16 cellular contexts compared by ENCODE assay signal in the genomic region with DNA sequence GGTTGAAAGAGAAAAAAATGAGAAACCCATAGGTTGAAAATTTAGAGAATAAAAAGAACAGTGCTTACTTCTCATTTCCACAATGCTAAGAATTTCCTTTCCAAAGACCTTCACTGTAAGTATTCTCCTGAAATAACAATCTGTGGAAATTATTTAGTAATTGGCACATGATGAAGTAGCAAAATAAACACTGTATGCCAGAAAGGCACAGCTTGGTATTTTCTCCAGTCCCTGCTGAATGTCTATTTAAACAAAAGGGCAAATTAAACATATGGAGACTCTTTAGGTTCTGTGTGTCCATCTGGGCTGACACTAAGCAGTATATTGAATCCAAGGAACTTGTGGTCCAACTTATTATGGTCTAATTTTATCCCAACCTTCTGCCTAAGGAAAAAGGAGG. TPM values are rescaled to one million over a fixed set of nuclear protein-coding genes. Genes with fewer than 3 reads are reported as not detected.
DNase-seq lines count a peak whose midpoint lies in the region; TF ChIP-seq lines count a peak whose summit lies in the region.
"Had no signal": no experiment of that assay in that cellular context is flagged by ENCODE, and none has a peak within 500 bp of the region (broad histone marks: within the 10 kb centered on the region; RNA-seq: fewer than 3 reads in every experiment).

No MANE protein-coding gene starts in this region.

- H3K36me3 ChIP-seq in muscle layer of duodenum (ENCODE audit: control insufficient read depth in 1 of 2, insufficient read depth in 2 of 2, low read length in 2 of 2), result peaks cover 26 to 33% of the 10 kb centered on the region in 2 donors

- TF ChIP-seq CTCF in AG04450 (IDR thresholded peaks at IDR 0.05; ENCODE audit: low read depth, low read length), result no peak
- no peak for TF ChIP-seq CTCF in H9 (conservative IDR thresholded peaks at IDR 0.05)

- H3K18ac ChIP-seq in H9 (ENCODE audit: insufficient read length, low read depth, low read length), result no peak overlapping the region

- H3K4ac ChIP-seq in H9 (ENCODE audit: low read depth, low read length), result no peak overlapping the region

- H3K4me3 ChIP-seq in AG04450 (ENCODE audit: low read depth, low read length) (no peak overlapping the region), muscle layer of duodenum (ENCODE audit: low read depth in 1 of 2, low read length in 2 of 2) (no peak overlapping the region)
- H3K4me3 ChIP-seq: colonic mucosa, tibial artery had no signal

- no peaks in the 10 kb centered on the region for H3K27me3 ChIP-seq in AG04450 (ENCODE audit: control insufficient read depth, insufficient read depth, low read length)
- no peaks in the 10 kb centered on the region for H3K27me3 ChIP-seq in muscle layer of duodenum (ENCODE audit: low read depth, low read length)
- H3K27me3 ChIP-seq in H9 (ENCODE audit: insufficient read depth, low read length), result no peaks in the 10 kb centered on the region
- H3K27me3 ChIP-seq: colonic mucosa, tibial artery had no signal

- no peak overlapping the region for H3K23ac ChIP-seq in H9 (ENCODE audit: insufficient read length, low read depth, low read length)

- no peak overlapping the region for H2BK5ac ChIP-seq in H9 (ENCODE audit: insufficient read length, low read length)

- H2AFZ ChIP-seq in H9 (ENCODE audit: low read length), result no peak overlapping the region

- H3K9ac ChIP-seq in H9 (ENCODE audit: extremely low read depth, insufficient read length, low read length), result no peak overlapping the region

- H3K36me3 Mint-ChIP-seq in H9 (ENCODE audit: insufficient read depth in 1 of 3, low read depth in 3 of 3), result peaks cover 25 to 49% (median 35%) of the 10 kb centered on the region in 3 experiments

- H4K20me1 ChIP-seq in H9 (ENCODE audit: control insufficient read depth, insufficient read depth, insufficient read length), result no peaks in the 10 kb centered on the region

- H3K9me3 ChIP-seq in AG04450 (ENCODE audit: control insufficient read depth, insufficient read depth, low read length) (no peaks in the 10 kb centered on the region), muscle layer of duodenum (ENCODE audit: control insufficient read depth in 1 of 2, low read length in 2 of 2) (no peaks in the 10 kb centered on the region), H9 (ENCODE audit: control insufficient read depth, low read depth, low read length) (no peaks in the 10 kb centered on the region)
- H3K9me3 ChIP-seq: colonic mucosa, tibial artery had no signal

- H4K8ac ChIP-seq in H9 (replicated peaks; ENCODE audit: insufficient read length, low read depth, low read length), result no peak overlapping the region

- H4K5ac ChIP-seq in H9 (ENCODE audit: insufficient read length, low read depth, low read length), result no peak overlapping the region

- H3K9me3 Mint-ChIP-seq in H9, result no peaks in the 10 kb centered on the region

- no peak overlapping the region for H2BK12ac ChIP-seq in H9 (ENCODE audit: insufficient read length, low read depth, low read length)

- no peaks in the 10 kb centered on the region for H3K23me2 ChIP-seq in H9 (ENCODE audit: insufficient read length, low read depth, low read length, poor library complexity, severe bottlenecking)

- no peak overlapping the region for H2BK20ac ChIP-seq in H9 (ENCODE audit: low read depth, low read length, poor library complexity, severe bottlenecking)

- H3T11ph ChIP-seq in H9 (ENCODE audit: low read length), result no peak overlapping the region

- H3K27ac ChIP-seq in AG04450 (ENCODE audit: low read depth, low read length), result no peak overlapping the region
- H3K27ac ChIP-seq in cingulate gyrus (ENCODE audit: low read depth, low read length), result peak overlapping the region; percentile 8
- peak overlapping the region; percentile 36 for H3K27ac ChIP-seq in muscle layer of duodenum (ENCODE audit: low read length)
- no peak overlapping the region for H3K27ac ChIP-seq in H9 (ENCODE audit: insufficient read length, low read depth, low read length)
- H3K27ac ChIP-seq: colonic mucosa had no signal

- H4K91ac ChIP-seq in H9 (ENCODE audit: insufficient read length, low read depth, low read length), result no peak overlapping the region

- no peaks in the 10 kb centered on the region for H3K27me3 Mint-ChIP-seq in H9 (ENCODE audit: low read depth)
- H3K27me3 Mint-ChIP-seq: activated CD4-positive, alpha-beta T cell treated with anti-CD3 and anti-CD28 coated beads, Interleukin-2, amount 10 ng/mL, durations not matched to agents 7 days and 5 days; activated naive CD8-positive, alpha-beta T cell treated with anti-CD3 and anti-CD28 coated beads, Interleukin-2, amount 50 U/mL, for 24 hours had no signal

- H3K4me3 Mint-ChIP-seq in H9, result no peak overlapping the region
- H3K4me3 Mint-ChIP-seq: activated CD4-positive, alpha-beta T cell treated with anti-CD3 and anti-CD28 coated beads, Interleukin-2, amount 10 ng/mL, durations not matched to agents 7 days and 5 days; activated naive CD8-positive, alpha-beta T cell treated with anti-CD3 and anti-CD28 coated beads, Interleukin-2, amount 50 U/mL, for 24 hours had no signal

- H3K79me1 ChIP-seq in H9 (ENCODE audit: insufficient read depth, low read depth, low read length, poor library complexity, severe bottlenecking), result no peaks in the 10 kb centered on the region

- H3K4me1 Mint-ChIP-seq in H9, result no peaks in the 10 kb centered on the region

- CTCF ChIA-PET in AG04450 (lab: Charles Lee), result interaction anchor here (0.8 to 1.2 kb wide), 2 partner anchors 102 to 133 kb away, joined by 3 to 5 read pairs; no protein-coding TSS in a partner anchor

- H3K56ac ChIP-seq in H9 (ENCODE audit: insufficient read length, low read depth, low read length), result no peak overlapping the region

- H3K79me2 ChIP-seq in H9 (ENCODE audit: insufficient read depth, low read length), result no peaks in the 10 kb centered on the region

- H2AK5ac ChIP-seq in H9 (ENCODE audit: insufficient read length, low read length), result no peak overlapping the region

- POLR2A ChIA-PET in AG04450 (lab: Yijun Ruan, JAX), result no interaction called here

- H3K4me1 ChIP-seq in muscle layer of duodenum (ENCODE audit: control insufficient read depth in 1 of 2, insufficient read depth in 2 of 2, low read length in 2 of 2) (peaks cover 5 to 22% of the 10 kb centered on the region in 2 donors), H9 (ENCODE audit: insufficient read depth, low read length) (no peaks in the 10 kb centered on the region)
- H3K4me1 ChIP-seq: colonic mucosa had no signal

- H2BK120ac ChIP-seq in H9 (ENCODE audit: low read depth, low read length, poor library complexity, severe bottlenecking), result no peak overlapping the region

- no peak overlapping the region for H2BK15ac ChIP-seq in H9 (ENCODE audit: low read depth, low read length)

- no peak overlapping the region for H3K14ac ChIP-seq in H9 (ENCODE audit: insufficient read depth, low read length)

- no peak overlapping the region for H3K4me2 ChIP-seq in H9 (ENCODE audit: insufficient read depth, insufficient read length, low read length)

- no peak overlapping the region for H3K27ac Mint-ChIP-seq in H9
- H3K27ac Mint-ChIP-seq: activated CD4-positive, alpha-beta T cell treated with anti-CD3 and anti-CD28 coated beads, Interleukin-2, amount 10 ng/mL, durations not matched to agents 7 days and 5 days; activated naive CD8-positive, alpha-beta T cell treated with anti-CD3 and anti-CD28 coated beads, Interleukin-2, amount 50 U/mL, for 24 hours had no signal

- peak; percentile 4 for DNase-seq in AG04450 (ENCODE audit: low read depth, low spot score)
- peak; percentile 44 for DNase-seq in NCI-H1694 treated with DMSO at 0.1 percent for 48 hours (lab: John Stamatoyannopoulos, UW)
- DNase-seq in H9, result no peak
- DNase-seq in activated CD4-positive, CD25-positive, alpha-beta regulatory T cell (lab: John Stamatoyannopoulos, UW), result no peak
- no peak for DNase-seq in activated CD8-positive, alpha-beta memory T cell treated with anti-CD3 and anti-CD28 coated beads, Interleukin-2, amount 50 U/mL, for 4 hours
- no peak for DNase-seq in NK-92 treated with Interleukin-12 subunit alpha and Interleukin-12 subunit beta, amount 100 ng/mL, for 24 hours (lab: John Stamatoyannopoulos, UW)
- DNase-seq: activated CD4-positive, alpha-beta T cell treated with anti-CD3 and anti-CD28 coated beads, Interleukin-2, amount 10 ng/mL, durations not matched to agents 7 days and 5 days; activated naive CD8-positive, alpha-beta T cell treated with anti-CD3 and anti-CD28 coated beads, Interleukin-2, amount 50 U/mL, for 24 hours; activated T-cell treated with anti-CD3 and anti-CD28 coated beads, Interleukin-2, amount 50 U/mL, for 48 hours; colonic mucosa; SIG-M5; tibial artery had no signal

RNA-seq across cellular contexts. Expression of a gene that starts 46.1 kb away (rescaled TPM):
- polyA plus RNA-seq in AG04450 (2011; rRNA removed), result not detected in 2 replicates
- polyA minus RNA-seq in AG04450 (2011; rRNA and poly(A)+ RNA removed), result not detected in 2 replicates
- not detected in 2 replicates for total RNA-seq in H9 (2021)
- total RNA-seq: activated CD4-positive, alpha-beta T cell treated with anti-CD3 and anti-CD28 coated beads, Interleukin-2, amount 10 ng/mL, durations not matched to agents 7 days and 5 days; colonic mucosa; left lobe of liver; M059J had no signal

RNA-seq across cellular contexts. Expression of a gene that starts 57.7 kb away (rescaled TPM):
- polyA plus RNA-seq in AG04450 (2011; rRNA removed), result 37.0 and 55.1 TPM in 2 replicates
- polyA minus RNA-seq in AG04450 (2011; rRNA and poly(A)+ RNA removed), result 80.7 and 99.0 TPM in 2 replicates
- total RNA-seq in H9 (2021), result 17.0 and 17.8 TPM in 2 replicates

Comparison
In these comparisons a context has a peak if more than half of its experiments do, and no peak if none do; other contexts are left out.
1. DNase-seq: peak in AG04450 (single experiment) and NCI-H1694 treated with DMSO at 0.1 percent for 48 hours (single experiment); none in H9 (single experiment), activated CD4-positive, CD25-positive, alpha-beta regulatory T cell (0 of 4), activated CD8-positive, alpha-beta memory T cell treated with anti-CD3 and anti-CD28 coated beads, Interleukin-2, amount 50 U/mL, for 4 hours (single experiment) and NK-92 treated with Interleukin-12 subunit alpha and Interleukin-12 subunit beta, amount 100 ng/mL, for 24 hours (single experiment).
2. H3K27ac ChIP-seq: peak in cingulate gyrus (single experiment) and muscle layer of duodenum (single experiment); none in AG04450 (single experiment) and H9 (single experiment).